ENCODE assay signal across 8 cellular contexts in the genomic region with DNA sequence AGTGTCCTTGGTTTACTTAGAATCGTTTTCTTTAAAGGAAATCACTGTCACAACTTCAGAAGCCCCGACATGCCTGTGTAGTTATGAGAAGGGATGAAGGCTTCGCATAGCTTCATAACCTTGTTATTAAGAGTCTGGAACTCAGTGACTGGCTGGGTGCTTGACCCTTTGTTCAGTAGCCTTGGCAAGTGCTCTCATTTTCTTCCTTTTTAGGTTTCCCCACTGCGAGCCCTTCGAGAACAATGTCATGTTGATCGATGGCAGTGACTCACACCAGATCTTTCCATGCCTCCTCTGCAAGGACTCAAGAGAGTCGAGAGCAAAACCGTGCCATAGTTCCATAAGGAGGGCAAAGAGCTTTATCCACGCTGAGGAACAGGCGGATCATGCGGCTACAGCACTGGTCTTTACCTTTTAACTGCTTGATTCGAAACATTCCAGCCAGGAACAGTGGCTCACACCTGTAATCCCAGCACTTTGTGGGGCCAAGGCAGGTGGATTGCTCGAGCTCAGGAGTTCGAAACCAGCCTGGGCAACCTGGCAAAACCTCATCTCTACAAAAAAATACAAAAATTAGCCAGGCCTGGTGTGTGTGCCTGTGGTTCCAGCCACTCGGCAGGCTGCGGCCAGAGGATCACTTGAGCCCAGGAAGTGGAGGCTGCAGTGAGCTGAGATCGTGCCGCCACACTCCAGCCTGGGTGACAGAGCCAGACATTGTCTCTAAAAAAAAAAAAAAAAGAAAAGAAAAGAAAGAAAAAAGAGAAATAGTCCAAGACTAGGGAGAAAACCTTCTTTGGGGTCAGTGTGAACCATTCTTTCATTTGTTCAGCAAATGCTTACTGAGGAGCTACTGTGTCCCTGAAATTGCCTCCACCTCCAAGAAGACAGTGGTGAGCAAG.
A peak's percentile ranks its signal among the peaks of the same experiment; 100 is the strongest.
DNase-seq lines count a peak whose midpoint lies in the region; ATAC-seq and TF ChIP-seq lines count a peak whose summit lies in the region.

No MANE protein-coding gene starts in this region.

- peak overlapping the region in 1 of 2 donors; percentile 51 for H3K9ac ChIP-seq in colonic mucosa (ENCODE audit: low read depth in 2 of 2, low read length in 2 of 2)

- H3K36me3 ChIP-seq in colonic mucosa: no peaks in the 10 kb centered on the region
- H3K36me3 ChIP-seq in tibial artery: no peaks in the 10 kb centered on the region

- no peaks in the 10 kb centered on the region for H3K27me3 Mint-ChIP-seq in activated CD4-positive, alpha-beta T cell treated with anti-CD3 and anti-CD28 coated beads, Interleukin-2, amount 10 ng/mL, durations not matched to agents 24 days and 14 days

- H3K4me1 ChIP-seq in colonic mucosa (peaks cover 7% of the 10 kb centered on the region), tibial artery (peaks cover 0 to 83% (median 64%) of the 10 kb centered on the region in 4 donors)

- H3K4me1 Mint-ChIP-seq in activated CD4-positive, alpha-beta T cell treated with anti-CD3 and anti-CD28 coated beads, Interleukin-2, amount 10 ng/mL, durations not matched to agents 24 days and 14 days: peaks cover 8% of the 10 kb centered on the region

- H3K9me3 ChIP-seq in colonic mucosa (no peaks in the 10 kb centered on the region), tibial artery (no peaks in the 10 kb centered on the region)

- H3K27ac ChIP-seq in colonic mucosa: peak overlapping the region; percentile 59
- H3K27ac ChIP-seq in tibial artery: peak overlapping the region; percentile 90 to 91

- no peak for ATAC-seq in HG02623 (IDR thresholded peaks at IDR 0.05; ENCODE audit: unreplicated experiment)

- peaks cover 3% of the 10 kb centered on the region for H3K36me3 Mint-ChIP-seq in activated CD4-positive, alpha-beta T cell treated with anti-CD3 and anti-CD28 coated beads, Interleukin-2, amount 10 ng/mL, durations not matched to agents 24 days and 14 days (ENCODE audit: low read depth)

- H3K27me3 ChIP-seq in colonic mucosa: no peaks in the 10 kb centered on the region
- H3K27me3 ChIP-seq in tibial artery: no peaks in the 10 kb centered on the region

- TF ChIP-seq CTCF in colonic mucosa (IDR thresholded peaks at IDR 0.05) (no peak), tibial artery (IDR thresholded peaks at IDR 0.05) (no peak)

- no peak overlapping the region for H3K4me3 Mint-ChIP-seq in activated CD4-positive, alpha-beta T cell treated with anti-CD3 and anti-CD28 coated beads, Interleukin-2, amount 10 ng/mL, durations not matched to agents 24 days and 14 days

- H3K4me3 ChIP-seq in colonic mucosa: no peak overlapping the region
- H3K4me3 ChIP-seq in tibial artery: peak overlapping the region; percentile 20 to 30

- intact Hi-C loops in colonic mucosa (cut with DNase I) (no loop called here), tibial artery (cut with DNase I; ENCODE audit: low total_unique reads) (loop anchor here (5.0 kb wide), 1 partner anchor 81 kb away; no protein-coding TSS in a partner anchor)
- intact Hi-C loops in activated CD4-positive, alpha-beta T cell treated with anti-CD3 and anti-CD28 coated beads, Interleukin-2, amount 10 ng/mL, durations not matched to agents 24 days and 14 days (cut with micrococcal nuclease): no loop called here

- peaks cover 8% of the 10 kb centered on the region for H3K9me3 Mint-ChIP-seq in activated CD4-positive, alpha-beta T cell treated with anti-CD3 and anti-CD28 coated beads, Interleukin-2, amount 10 ng/mL, durations not matched to agents 24 days and 14 days

- DNase-seq in NCI-H146 (lab: John Stamatoyannopoulos, UW): peak; percentile 19
- no peak for DNase-seq in NCI-H146 treated with DMSO at 0.1 percent for 48 hours (lab: John Stamatoyannopoulos, UW; ENCODE audit: unreplicated experiment)
- peak; percentile 44 for DNase-seq in colonic mucosa
- peak; percentile 60 to 98 for DNase-seq in lung microvascular endothelial cell (ENCODE audit: low read depth in 2 of 2)
- DNase-seq in tibial artery: peak; percentile 87 to 91
- DNase-seq in activated CD4-positive, alpha-beta T cell treated with anti-CD3 and anti-CD28 coated beads, Interleukin-2, amount 10 ng/mL, durations not matched to agents 24 days and 14 days: no peak
- no peak for DNase-seq in NCI-H2196 (lab: John Stamatoyannopoulos, UW; ENCODE audit: unreplicated experiment)

- H3K27ac Mint-ChIP-seq in activated CD4-positive, alpha-beta T cell treated with anti-CD3 and anti-CD28 coated beads, Interleukin-2, amount 10 ng/mL, durations not matched to agents 24 days and 14 days: no peak overlapping the region

Comparison
In these comparisons a context has a peak if more than half of its experiments do, and no peak if none do; other contexts are left out.
1. DNase-seq: peak in NCI-H146 (single experiment), colonic mucosa (single experiment), lung microvascular endothelial cell (2 of 2) and tibial artery (2 of 2); none in NCI-H146 treated with DMSO at 0.1 percent for 48 hours (single experiment), activated CD4-positive, alpha-beta T cell treated with anti-CD3 and anti-CD28 coated beads, Interleukin-2, amount 10 ng/mL, durations not matched to agents 24 days and 14 days (single experiment) and NCI-H2196 (single experiment).